Comparison of ENCODE assay signal across 1 cellular context in the genomic region with DNA sequence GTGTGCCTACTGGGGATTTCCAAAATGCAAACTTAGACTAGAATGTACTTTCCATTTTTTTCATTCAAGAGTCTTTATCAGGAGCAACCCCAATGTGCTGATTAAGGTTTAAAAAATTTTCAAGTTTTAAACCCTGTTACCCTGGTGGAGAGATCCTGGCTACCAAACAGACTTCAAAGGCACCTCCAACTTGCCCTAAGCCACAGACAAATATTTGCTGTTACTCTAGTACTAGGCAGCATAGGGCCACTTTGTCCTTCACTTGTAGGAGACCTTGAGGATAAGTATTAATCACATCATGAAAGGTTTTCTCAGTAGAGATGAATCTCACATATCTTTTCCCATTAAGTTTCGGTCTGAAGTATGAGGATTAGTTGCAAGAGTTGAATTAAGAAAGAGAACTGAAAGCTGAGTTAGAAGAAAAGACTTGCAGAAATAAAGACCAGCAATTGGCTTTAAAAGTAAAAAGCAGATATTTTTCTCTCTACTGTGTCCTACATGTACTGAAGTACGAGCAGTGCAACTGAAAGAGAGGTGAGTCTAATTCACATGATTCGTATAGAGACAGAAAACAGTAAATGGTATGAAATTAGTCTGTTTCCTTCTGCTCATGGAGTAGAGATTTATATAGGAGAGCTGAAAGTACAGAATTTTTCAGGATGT.
A peak's percentile ranks its signal among the peaks of the same experiment; 100 is the strongest.
TF ChIP-seq lines count a peak whose summit lies in the region.

No MANE protein-coding gene starts in this region.

TF ChIP-seq in HepG2, 621 proteins besides CTCF, POLR2A, EP300 and RAD21 (continued from another document and continues in another):
- TF ChIP-seq ZNF770 (CRISPR knock-in tag; IDR thresholded peaks at IDR 0.05) (no peak), ZNF746 (CRISPR knock-in tag; IDR thresholded peaks at IDR 0.05) (no peak), ZNF841 (CRISPR knock-in tag; IDR thresholded peaks at IDR 0.05; ENCODE audit: borderline replicate concordance) (no peak), ZNF431 (CRISPR knock-in tag; IDR thresholded peaks at IDR 0.05; ENCODE audit: borderline replicate concordance, low read depth) (no peak), ZNF503 (CRISPR knock-in tag; IDR thresholded peaks at IDR 0.05) (peak; percentile 90), HDAC2 (CRISPR knock-in tag; IDR thresholded peaks at IDR 0.05) (peak; percentile 91), DMAP1 (CRISPR knock-in tag; IDR thresholded peaks at IDR 0.05) (no peak), PHF20 (CRISPR knock-in tag; IDR thresholded peaks at IDR 0.05) (no peak), ZBTB3 (CRISPR knock-in tag; IDR thresholded peaks at IDR 0.05; ENCODE audit: borderline replicate concordance, low read depth) (no peak), SSRP1 (CRISPR knock-in tag; IDR thresholded peaks at IDR 0.05) (no peak; the same call in 1 of the 2 replicates), ISL2 (CRISPR knock-in tag; IDR thresholded peaks at IDR 0.05) (peak; percentile 99), ZNF317 (CRISPR knock-in tag; IDR thresholded peaks at IDR 0.05) (no peak), TBL1XR1 (IDR thresholded peaks at IDR 0.05; ENCODE audit: borderline replicate concordance, low read length, partially characterized antibody) (peak; percentile 53), ZFP36L2 (CRISPR knock-in tag; IDR thresholded peaks at IDR 0.05) (no peak), THAP11 (CRISPR knock-in tag; IDR thresholded peaks at IDR 0.05) (peak; percentile 57), ZFP1 (CRISPR knock-in tag; IDR thresholded peaks at IDR 0.05) (peak; percentile 81; the same call in 1 of the 2 replicates), ZFYVE20 (CRISPR knock-in tag; IDR thresholded peaks at IDR 0.05; ENCODE audit: borderline replicate concordance, low read depth) (no peak), NR3C1 (CRISPR knock-in tag; IDR thresholded peaks at IDR 0.05) (no peak), ZNF180 (CRISPR knock-in tag; IDR thresholded peaks at IDR 0.05; ENCODE audit: borderline replicate concordance, low read depth) (no peak), PRMT3 (CRISPR knock-in tag; IDR thresholded peaks at IDR 0.05; ENCODE audit: borderline replicate concordance, low read depth) (no peak), ZNF34 (CRISPR knock-in tag; IDR thresholded peaks at IDR 0.05; ENCODE audit: borderline replicate concordance) (no peak), SALL2 (CRISPR knock-in tag; IDR thresholded peaks at IDR 0.05) (no peak), ZMYM4 (CRISPR knock-in tag; IDR thresholded peaks at IDR 0.05) (peak; percentile 81), SOX5 (CRISPR knock-in tag; IDR thresholded peaks at IDR 0.05; ENCODE audit: borderline replicate concordance) (peak; percentile 76), CREM (IDR thresholded peaks at IDR 0.05) (peak; percentile 87; the same call in 1 of the 2 replicates), CREM (CRISPR knock-in tag; IDR thresholded peaks at IDR 0.05) (no peak), MYNN (CRISPR knock-in tag; IDR thresholded peaks at IDR 0.05; ENCODE audit: low read depth) (no peak), SUZ12 (IDR thresholded peaks at IDR 0.05; ENCODE audit: low read depth, low read length) (no peak), MBNL3 (CRISPR knock-in tag; conservative IDR thresholded peaks at IDR 0.05) (no peak), RARA (CRISPR knock-in tag; IDR thresholded peaks at IDR 0.05) (peak; percentile 94), KLF6 (CRISPR knock-in tag; IDR thresholded peaks at IDR 0.05) (no peak), FOXK1 (CRISPR knock-in tag; IDR thresholded peaks at IDR 0.05; ENCODE audit: borderline replicate concordance, low read depth) (peak; percentile 62; the same call in 1 of the 2 replicates), GATAD2A (CRISPR knock-in tag; IDR thresholded peaks at IDR 0.05) (peak; percentile 98), KLF15 (CRISPR knock-in tag; IDR thresholded peaks at IDR 0.05; ENCODE audit: borderline replicate concordance) (no peak), ZFP41 (CRISPR knock-in tag; IDR thresholded peaks at IDR 0.05; ENCODE audit: borderline replicate concordance) (no peak), XBP1 (CRISPR knock-in tag; IDR thresholded peaks at IDR 0.05) (no peak), PHF21A (CRISPR knock-in tag; IDR thresholded peaks at IDR 0.05) (no peak), ZNF546 (CRISPR knock-in tag; conservative IDR thresholded peaks at IDR 0.05) (no peak), STAT5B (CRISPR knock-in tag; IDR thresholded peaks at IDR 0.05) (no peak; the same call in 1 of the 2 replicates), ZBTB43 (CRISPR knock-in tag; conservative IDR thresholded peaks at IDR 0.05) (no peak), ZNF138 (CRISPR knock-in tag; IDR thresholded peaks at IDR 0.05; ENCODE audit: low read depth) (no peak), RXRA (CRISPR knock-in tag; IDR thresholded peaks at IDR 0.05) (peak; percentile 60; the same call in 1 of the 2 replicates)
- TF ChIP-seq, protein P1, sequence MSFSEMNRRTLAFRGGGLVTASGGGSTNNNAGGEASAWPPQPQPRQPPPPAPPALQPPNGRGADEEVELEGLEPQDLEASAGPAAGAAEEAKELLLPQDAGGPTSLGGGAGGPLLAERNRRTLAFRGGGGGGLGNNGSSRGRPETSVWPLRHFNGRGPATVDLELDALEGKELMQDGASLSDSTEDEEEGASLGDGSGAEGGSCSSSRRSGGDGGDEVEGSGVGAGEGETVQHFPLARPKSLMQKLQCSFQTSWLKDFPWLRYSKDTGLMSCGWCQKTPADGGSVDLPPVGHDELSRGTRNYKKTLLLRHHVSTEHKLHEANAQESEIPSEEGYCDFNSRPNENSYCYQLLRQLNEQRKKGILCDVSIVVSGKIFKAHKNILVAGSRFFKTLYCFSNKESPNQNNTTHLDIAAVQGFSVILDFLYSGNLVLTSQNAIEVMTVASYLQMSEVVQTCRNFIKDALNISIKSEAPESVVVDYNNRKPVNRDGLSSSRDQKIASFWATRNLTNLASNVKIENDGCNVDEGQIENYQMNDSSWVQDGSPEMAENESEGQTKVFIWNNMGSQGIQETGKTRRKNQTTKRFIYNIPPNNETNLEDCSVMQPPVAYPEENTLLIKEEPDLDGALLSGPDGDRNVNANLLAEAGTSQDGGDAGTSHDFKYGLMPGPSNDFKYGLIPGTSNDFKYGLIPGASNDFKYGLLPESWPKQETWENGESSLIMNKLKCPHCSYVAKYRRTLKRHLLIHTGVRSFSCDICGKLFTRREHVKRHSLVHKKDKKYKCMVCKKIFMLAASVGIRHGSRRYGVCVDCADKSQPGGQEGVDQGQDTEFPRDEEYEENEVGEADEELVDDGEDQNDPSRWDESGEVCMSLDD (CRISPR knock-in tag; IDR thresholded peaks at IDR 0.05; ENCODE audit: borderline replicate concordance): no peak
- TF ChIP-seq, protein P2, sequence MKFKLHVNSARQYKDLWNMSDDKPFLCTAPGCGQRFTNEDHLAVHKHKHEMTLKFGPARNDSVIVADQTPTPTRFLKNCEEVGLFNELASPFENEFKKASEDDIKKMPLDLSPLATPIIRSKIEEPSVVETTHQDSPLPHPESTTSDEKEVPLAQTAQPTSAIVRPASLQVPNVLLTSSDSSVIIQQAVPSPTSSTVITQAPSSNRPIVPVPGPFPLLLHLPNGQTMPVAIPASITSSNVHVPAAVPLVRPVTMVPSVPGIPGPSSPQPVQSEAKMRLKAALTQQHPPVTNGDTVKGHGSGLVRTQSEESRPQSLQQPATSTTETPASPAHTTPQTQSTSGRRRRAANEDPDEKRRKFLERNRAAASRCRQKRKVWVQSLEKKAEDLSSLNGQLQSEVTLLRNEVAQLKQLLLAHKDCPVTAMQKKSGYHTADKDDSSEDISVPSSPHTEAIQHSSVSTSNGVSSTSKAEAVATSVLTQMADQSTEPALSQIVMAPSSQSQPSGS (CRISPR knock-in tag; IDR thresholded peaks at IDR 0.05): peak; percentile 58
- TF ChIP-seq, protein P3, sequence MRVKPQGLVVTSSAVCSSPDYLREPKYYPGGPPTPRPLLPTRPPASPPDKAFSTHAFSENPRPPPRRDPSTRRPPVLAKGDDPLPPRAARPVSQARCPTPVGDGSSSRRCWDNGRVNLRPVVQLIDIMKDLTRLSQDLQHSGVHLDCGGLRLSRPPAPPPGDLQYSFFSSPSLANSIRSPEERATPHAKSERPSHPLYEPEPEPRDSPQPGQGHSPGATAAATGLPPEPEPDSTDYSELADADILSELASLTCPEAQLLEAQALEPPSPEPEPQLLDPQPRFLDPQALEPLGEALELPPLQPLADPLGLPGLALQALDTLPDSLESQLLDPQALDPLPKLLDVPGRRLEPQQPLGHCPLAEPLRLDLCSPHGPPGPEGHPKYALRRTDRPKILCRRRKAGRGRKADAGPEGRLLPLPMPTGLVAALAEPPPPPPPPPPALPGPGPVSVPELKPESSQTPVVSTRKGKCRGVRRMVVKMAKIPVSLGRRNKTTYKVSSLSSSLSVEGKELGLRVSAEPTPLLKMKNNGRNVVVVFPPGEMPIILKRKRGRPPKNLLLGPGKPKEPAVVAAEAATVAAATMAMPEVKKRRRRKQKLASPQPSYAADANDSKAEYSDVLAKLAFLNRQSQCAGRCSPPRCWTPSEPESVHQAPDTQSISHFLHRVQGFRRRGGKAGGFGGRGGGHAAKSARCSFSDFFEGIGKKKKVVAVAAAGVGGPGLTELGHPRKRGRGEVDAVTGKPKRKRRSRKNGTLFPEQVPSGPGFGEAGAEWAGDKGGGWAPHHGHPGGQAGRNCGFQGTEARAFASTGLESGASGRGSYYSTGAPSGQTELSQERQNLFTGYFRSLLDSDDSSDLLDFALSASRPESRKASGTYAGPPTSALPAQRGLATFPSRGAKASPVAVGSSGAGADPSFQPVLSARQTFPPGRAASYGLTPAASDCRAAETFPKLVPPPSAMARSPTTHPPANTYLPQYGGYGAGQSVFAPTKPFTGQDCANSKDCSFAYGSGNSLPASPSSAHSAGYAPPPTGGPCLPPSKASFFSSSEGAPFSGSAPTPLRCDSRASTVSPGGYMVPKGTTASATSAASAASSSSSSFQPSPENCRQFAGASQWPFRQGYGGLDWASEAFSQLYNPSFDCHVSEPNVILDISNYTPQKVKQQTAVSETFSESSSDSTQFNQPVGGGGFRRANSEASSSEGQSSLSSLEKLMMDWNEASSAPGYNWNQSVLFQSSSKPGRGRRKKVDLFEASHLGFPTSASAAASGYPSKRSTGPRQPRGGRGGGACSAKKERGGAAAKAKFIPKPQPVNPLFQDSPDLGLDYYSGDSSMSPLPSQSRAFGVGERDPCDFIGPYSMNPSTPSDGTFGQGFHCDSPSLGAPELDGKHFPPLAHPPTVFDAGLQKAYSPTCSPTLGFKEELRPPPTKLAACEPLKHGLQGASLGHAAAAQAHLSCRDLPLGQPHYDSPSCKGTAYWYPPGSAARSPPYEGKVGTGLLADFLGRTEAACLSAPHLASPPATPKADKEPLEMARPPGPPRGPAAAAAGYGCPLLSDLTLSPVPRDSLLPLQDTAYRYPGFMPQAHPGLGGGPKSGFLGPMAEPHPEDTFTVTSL (CRISPR knock-in tag; IDR thresholded peaks at IDR 0.05; ENCODE audit: borderline replicate concordance): peak; percentile 95
- TF ChIP-seq, protein P4, sequence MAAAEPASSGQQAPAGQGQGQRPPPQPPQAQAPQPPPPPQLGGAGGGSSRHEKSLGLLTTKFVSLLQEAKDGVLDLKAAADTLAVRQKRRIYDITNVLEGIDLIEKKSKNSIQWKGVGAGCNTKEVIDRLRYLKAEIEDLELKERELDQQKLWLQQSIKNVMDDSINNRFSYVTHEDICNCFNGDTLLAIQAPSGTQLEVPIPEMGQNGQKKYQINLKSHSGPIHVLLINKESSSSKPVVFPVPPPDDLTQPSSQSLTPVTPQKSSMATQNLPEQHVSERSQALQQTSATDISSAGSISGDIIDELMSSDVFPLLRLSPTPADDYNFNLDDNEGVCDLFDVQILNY (CRISPR knock-in tag; conservative IDR thresholded peaks at IDR 0.05): no peak
- TF ChIP-seq, protein P5, sequence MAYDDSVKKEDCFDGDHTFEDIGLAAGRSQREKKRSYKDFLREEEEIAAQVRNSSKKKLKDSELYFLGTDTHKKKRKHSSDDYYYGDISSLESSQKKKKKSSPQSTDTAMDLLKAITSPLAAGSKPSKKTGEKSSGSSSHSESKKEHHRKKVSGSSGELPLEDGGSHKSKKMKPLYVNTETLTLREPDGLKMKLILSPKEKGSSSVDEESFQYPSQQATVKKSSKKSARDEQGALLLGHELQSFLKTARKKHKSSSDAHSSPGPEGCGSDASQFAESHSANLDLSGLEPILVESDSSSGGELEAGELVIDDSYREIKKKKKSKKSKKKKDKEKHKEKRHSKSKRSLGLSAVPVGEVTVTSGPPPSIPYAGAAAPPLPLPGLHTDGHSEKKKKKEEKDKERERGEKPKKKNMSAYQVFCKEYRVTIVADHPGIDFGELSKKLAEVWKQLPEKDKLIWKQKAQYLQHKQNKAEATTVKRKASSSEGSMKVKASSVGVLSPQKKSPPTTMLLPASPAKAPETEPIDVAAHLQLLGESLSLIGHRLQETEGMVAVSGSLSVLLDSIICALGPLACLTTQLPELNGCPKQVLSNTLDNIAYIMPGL (CRISPR knock-in tag; IDR thresholded peaks at IDR 0.05; ENCODE audit: borderline replicate concordance in 1 of 2, low read depth in 1 of 2): no peak
